ENCODE assay signal across 1 cellular context in the genomic region with DNA sequence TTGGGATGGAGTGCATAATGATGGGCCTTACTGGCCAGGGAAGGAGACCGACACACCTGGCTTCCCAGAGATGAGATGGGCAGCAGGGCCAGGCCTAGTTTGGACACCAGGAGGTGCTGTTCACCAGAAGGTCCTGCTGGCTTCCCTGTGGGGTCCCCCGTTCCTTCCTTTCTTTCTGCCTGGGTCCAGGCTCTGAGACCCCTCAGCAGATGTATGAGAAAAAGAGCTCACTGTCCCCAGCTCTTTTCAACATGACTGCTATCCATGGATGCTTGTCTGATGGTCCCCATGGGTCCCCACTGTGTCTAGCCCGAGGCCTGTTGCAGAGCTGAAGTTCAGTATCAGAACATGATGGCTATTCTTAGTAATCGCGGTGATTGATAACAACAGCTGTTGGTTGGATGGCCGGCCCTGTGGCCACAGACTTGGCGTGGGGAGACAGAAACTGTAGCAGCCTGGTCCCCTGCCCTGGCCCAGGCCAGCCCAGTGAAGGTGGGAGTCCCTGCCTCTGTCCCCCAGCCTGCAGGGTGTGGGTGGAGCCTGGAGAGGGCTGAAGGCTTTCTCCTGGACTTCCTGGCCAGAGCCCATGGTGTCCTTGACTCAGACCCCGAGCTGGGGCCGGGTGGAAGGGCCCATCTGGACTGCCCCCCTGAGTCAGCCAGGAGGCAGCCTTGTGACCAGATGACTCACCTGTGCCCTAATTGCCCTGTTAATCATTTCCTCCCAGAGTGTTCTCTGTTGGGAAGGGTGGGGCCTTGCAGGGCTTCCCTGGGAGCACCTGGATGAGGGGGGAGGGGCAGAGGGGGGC.
TF ChIP-seq lines count a peak whose summit lies in the region.

No MANE protein-coding gene starts in this region.

TF ChIP-seq in K562, 482 proteins besides CTCF, POLR2A, EP300 and RAD21 (continued from another document and continues in another):
- TF ChIP-seq, protein P1, sequence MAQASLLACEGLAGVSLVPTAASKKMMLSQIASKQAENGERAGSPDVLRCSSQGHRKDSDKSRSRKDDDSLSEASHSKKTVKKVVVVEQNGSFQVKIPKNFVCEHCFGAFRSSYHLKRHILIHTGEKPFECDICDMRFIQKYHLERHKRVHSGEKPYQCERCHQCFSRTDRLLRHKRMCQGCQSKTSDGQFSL (CRISPR knock-in tag; IDR thresholded peaks at IDR 0.05) = no peak
- TF ChIP-seq, protein P1 (tag; IDR thresholded peaks at IDR 0.05) = no peak
- TF ChIP-seq DMBX1 (CRISPR knock-in tag; IDR thresholded peaks at IDR 0.05; ENCODE audit: borderline replicate concordance) (no peak), LEF1 (IDR thresholded peaks at IDR 0.05) (no peak), POLR2H (tag; IDR thresholded peaks at IDR 0.05; ENCODE audit: low read depth) (no peak), CBFA2T2 (conservative IDR thresholded peaks at IDR 0.05) (peak; percentile 76), ZNF589 (CRISPR knock-in tag; IDR thresholded peaks at IDR 0.05; ENCODE audit: low read depth) (no peak), BCL6 (CRISPR knock-in tag; IDR thresholded peaks at IDR 0.05) (no peak), ZKSCAN8 (CRISPR knock-in tag; IDR thresholded peaks at IDR 0.05) (no peak), RBM34 (IDR thresholded peaks at IDR 0.05; ENCODE audit: borderline replicate concordance, insufficient read depth, low read length) (no peak), ZFP1 (CRISPR knock-in tag; IDR thresholded peaks at IDR 0.05) (no peak), TCFL5 (CRISPR knock-in tag; conservative IDR thresholded peaks at IDR 0.05) (no peak), PCBP2 (IDR thresholded peaks at IDR 0.05; ENCODE audit: low read depth, low read length, poor library complexity, severe bottlenecking) (no peak), ILK (tag; IDR thresholded peaks at IDR 0.05; ENCODE audit: borderline replicate concordance, low read depth) (no peak), SP1 (CRISPR knock-in tag; IDR thresholded peaks at IDR 0.05) (peak; percentile 71), SAFB2 (IDR thresholded peaks at IDR 0.05; ENCODE audit: borderline replicate concordance, low read depth, low read length, severe bottlenecking) (no peak), MAFK (IDR thresholded peaks at IDR 0.05; ENCODE audit: low read length) (no peak), SMAD4 (CRISPR knock-in tag; conservative IDR thresholded peaks at IDR 0.05) (0 out of 2 replicates have a peak, but pooled peaks have one; percentile 33), KHSRP (IDR thresholded peaks at IDR 0.05) (no peak), ZBTB8A (IDR thresholded peaks at IDR 0.05; ENCODE audit: partially characterized antibody) (no peak), ETV6 (IDR thresholded peaks at IDR 0.05; ENCODE audit: borderline replicate concordance in 1 of 2, low read depth in 2 of 2, low read length in 1 of 2) (no peak), ETV6 (CRISPR knock-in tag; IDR thresholded peaks at IDR 0.05; ENCODE audit: borderline replicate concordance) (no peak), MTA2 (IDR thresholded peaks at IDR 0.05; ENCODE audit: low read depth) (peak; percentile 17; the same call in 1 of the 2 replicates), NR2C2 (CRISPR knock-in tag; IDR thresholded peaks at IDR 0.05) (no peak), NR2C2 (tag; IDR thresholded peaks at IDR 0.05) (0 out of 2 replicates have a peak, but pooled peaks have one; percentile 15), ZNF124 (CRISPR knock-in tag; IDR thresholded peaks at IDR 0.05) (no peak), HSF4 (CRISPR knock-in tag; IDR thresholded peaks at IDR 0.05; ENCODE audit: borderline replicate concordance) (no peak), KAT2B (IDR thresholded peaks at IDR 0.05; ENCODE audit: low read depth, low read length) (no peak), CCNT2 (IDR thresholded peaks at IDR 0.05; ENCODE audit: borderline replicate concordance, extremely low read depth, insufficient read length, low read depth, low read length) (no peak), ZNF780A (CRISPR knock-in tag; IDR thresholded peaks at IDR 0.05) (no peak), ZSCAN32 (CRISPR knock-in tag; IDR thresholded peaks at IDR 0.05) (no peak), CTBP1 (IDR thresholded peaks at IDR 0.05; ENCODE audit: borderline replicate concordance) (peak; percentile 47; the same call in 1 of the 2 replicates), HDAC8 (tag; IDR thresholded peaks at IDR 0.05) (no peak), PHB2 (IDR thresholded peaks at IDR 0.05; ENCODE audit: low read depth) (no peak), HDAC6 (IDR thresholded peaks at IDR 0.05; ENCODE audit: low read depth, low read length) (no peak), JUNB (CRISPR knock-in tag; conservative IDR thresholded peaks at IDR 0.05) (no peak), ETV1 (tag; conservative IDR thresholded peaks at IDR 0.05; ENCODE audit: low read depth) (0 out of 2 replicates have a peak, but pooled peaks have one; percentile 14), TARDBP (IDR thresholded peaks at IDR 0.05) (no peak), CEBPB (tag; IDR thresholded peaks at IDR 0.05) (no peak), ZBED1 (IDR thresholded peaks at IDR 0.05) (no peak), NFE2L1 (tag; IDR thresholded peaks at IDR 0.05; ENCODE audit: borderline replicate concordance, low read depth) (no peak), CC2D1A (IDR thresholded peaks at IDR 0.05) (peak; percentile 92), SUPT5H (IDR thresholded peaks at IDR 0.05) (no peak), ZNF785 (CRISPR knock-in tag; IDR thresholded peaks at IDR 0.05) (no peak)
- TF ChIP-seq, protein P2, sequence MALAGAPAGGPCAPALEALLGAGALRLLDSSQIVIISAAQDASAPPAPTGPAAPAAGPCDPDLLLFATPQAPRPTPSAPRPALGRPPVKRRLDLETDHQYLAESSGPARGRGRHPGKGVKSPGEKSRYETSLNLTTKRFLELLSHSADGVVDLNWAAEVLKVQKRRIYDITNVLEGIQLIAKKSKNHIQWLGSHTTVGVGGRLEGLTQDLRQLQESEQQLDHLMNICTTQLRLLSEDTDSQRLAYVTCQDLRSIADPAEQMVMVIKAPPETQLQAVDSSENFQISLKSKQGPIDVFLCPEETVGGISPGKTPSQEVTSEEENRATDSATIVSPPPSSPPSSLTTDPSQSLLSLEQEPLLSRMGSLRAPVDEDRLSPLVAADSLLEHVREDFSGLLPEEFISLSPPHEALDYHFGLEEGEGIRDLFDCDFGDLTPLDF (CRISPR knock-in tag; IDR thresholded peaks at IDR 0.05) = no peak; the same call in 1 of the 2 replicates
- TF ChIP-seq, protein P3, sequence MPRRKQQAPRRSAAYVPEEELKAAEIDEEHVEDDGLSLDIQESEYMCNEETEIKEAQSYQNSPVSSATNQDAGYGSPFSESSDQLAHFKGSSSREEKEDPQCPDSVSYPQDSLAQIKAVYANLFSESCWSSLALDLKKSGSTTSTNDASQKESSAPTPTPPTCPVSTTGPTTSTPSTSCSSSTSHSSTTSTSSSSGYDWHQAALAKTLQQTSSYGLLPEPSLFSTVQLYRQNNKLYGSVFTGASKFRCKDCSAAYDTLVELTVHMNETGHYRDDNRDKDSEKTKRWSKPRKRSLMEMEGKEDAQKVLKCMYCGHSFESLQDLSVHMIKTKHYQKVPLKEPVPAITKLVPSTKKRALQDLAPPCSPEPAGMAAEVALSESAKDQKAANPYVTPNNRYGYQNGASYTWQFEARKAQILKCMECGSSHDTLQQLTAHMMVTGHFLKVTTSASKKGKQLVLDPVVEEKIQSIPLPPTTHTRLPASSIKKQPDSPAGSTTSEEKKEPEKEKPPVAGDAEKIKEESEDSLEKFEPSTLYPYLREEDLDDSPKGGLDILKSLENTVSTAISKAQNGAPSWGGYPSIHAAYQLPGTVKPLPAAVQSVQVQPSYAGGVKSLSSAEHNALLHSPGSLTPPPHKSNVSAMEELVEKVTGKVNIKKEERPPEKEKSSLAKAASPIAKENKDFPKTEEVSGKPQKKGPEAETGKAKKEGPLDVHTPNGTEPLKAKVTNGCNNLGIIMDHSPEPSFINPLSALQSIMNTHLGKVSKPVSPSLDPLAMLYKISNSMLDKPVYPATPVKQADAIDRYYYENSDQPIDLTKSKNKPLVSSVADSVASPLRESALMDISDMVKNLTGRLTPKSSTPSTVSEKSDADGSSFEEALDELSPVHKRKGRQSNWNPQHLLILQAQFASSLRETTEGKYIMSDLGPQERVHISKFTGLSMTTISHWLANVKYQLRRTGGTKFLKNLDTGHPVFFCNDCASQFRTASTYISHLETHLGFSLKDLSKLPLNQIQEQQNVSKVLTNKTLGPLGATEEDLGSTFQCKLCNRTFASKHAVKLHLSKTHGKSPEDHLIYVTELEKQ (CRISPR knock-in tag; IDR thresholded peaks at IDR 0.05) = no peak
- TF ChIP-seq, protein P4, sequence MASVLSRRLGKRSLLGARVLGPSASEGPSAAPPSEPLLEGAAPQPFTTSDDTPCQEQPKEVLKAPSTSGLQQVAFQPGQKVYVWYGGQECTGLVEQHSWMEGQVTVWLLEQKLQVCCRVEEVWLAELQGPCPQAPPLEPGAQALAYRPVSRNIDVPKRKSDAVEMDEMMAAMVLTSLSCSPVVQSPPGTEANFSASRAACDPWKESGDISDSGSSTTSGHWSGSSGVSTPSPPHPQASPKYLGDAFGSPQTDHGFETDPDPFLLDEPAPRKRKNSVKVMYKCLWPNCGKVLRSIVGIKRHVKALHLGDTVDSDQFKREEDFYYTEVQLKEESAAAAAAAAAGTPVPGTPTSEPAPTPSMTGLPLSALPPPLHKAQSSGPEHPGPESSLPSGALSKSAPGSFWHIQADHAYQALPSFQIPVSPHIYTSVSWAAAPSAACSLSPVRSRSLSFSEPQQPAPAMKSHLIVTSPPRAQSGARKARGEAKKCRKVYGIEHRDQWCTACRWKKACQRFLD (CRISPR knock-in tag; IDR thresholded peaks at IDR 0.05) = no peak
- TF ChIP-seq, protein P5, sequence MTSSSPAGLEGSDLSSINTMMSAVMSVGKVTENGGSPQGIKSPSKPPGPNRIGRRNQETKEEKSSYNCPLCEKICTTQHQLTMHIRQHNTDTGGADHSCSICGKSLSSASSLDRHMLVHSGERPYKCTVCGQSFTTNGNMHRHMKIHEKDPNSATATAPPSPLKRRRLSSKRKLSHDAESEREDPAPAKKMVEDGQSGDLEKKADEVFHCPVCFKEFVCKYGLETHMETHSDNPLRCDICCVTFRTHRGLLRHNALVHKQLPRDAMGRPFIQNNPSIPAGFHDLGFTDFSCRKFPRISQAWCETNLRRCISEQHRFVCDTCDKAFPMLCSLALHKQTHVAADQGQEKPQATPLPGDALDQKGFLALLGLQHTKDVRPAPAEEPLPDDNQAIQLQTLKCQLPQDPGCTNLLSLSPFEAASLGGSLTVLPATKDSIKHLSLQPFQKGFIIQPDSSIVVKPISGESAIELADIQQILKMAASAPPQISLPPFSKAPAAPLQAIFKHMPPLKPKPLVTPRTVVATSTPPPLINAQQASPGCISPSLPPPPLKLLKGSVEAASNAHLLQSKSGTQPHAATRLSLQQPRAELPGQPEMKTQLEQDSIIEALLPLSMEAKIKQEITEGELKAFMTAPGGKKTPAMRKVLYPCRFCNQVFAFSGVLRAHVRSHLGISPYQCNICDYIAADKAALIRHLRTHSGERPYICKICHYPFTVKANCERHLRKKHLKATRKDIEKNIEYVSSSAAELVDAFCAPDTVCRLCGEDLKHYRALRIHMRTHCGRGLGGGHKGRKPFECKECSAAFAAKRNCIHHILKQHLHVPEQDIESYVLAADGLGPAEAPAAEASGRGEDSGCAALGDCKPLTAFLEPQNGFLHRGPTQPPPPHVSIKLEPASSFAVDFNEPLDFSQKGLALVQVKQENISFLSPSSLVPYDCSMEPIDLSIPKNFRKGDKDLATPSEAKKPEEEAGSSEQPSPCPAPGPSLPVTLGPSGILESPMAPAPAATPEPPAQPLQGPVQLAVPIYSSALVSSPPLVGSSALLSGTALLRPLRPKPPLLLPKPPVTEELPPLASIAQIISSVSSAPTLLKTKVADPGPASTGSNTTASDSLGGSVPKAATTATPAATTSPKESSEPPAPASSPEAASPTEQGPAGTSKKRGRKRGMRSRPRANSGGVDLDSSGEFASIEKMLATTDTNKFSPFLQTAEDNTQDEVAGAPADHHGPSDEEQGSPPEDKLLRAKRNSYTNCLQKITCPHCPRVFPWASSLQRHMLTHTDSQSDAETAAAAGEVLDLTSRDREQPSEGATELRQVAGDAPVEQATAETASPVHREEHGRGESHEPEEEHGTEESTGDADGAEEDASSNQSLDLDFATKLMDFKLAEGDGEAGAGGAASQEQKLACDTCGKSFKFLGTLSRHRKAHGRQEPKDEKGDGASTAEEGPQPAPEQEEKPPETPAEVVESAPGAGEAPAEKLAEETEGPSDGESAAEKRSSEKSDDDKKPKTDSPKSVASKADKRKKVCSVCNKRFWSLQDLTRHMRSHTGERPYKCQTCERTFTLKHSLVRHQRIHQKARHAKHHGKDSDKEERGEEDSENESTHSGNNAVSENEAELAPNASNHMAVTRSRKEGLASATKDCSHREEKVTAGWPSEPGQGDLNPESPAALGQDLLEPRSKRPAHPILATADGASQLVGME (CRISPR knock-in tag; IDR thresholded peaks at IDR 0.05) = no peak
- TF ChIP-seq, protein P6, sequence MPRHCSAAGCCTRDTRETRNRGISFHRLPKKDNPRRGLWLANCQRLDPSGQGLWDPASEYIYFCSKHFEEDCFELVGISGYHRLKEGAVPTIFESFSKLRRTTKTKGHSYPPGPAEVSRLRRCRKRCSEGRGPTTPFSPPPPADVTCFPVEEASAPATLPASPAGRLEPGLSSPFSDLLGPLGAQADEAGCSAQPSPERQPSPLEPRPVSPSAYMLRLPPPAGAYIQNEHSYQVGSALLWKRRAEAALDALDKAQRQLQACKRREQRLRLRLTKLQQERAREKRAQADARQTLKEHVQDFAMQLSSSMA (CRISPR knock-in tag; IDR thresholded peaks at IDR 0.05) = no peak
- TF ChIP-seq, protein P7, sequence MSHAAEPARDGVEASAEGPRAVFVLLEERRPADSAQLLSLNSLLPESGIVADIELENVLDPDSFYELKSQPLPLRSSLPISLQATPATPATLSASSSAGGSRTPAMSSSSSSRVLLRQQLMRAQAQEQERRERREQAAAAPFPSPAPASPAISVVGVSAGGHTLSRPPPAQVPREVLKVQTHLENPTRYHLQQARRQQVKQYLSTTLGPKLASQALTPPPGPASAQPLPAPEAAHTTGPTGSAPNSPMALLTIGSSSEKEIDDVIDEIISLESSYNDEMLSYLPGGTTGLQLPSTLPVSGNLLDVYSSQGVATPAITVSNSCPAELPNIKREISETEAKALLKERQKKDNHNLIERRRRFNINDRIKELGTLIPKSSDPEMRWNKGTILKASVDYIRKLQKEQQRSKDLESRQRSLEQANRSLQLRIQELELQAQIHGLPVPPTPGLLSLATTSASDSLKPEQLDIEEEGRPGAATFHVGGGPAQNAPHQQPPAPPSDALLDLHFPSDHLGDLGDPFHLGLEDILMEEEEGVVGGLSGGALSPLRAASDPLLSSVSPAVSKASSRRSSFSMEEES (CRISPR knock-in tag; IDR thresholded peaks at IDR 0.05) = no peak
- TF ChIP-seq, protein P8, sequence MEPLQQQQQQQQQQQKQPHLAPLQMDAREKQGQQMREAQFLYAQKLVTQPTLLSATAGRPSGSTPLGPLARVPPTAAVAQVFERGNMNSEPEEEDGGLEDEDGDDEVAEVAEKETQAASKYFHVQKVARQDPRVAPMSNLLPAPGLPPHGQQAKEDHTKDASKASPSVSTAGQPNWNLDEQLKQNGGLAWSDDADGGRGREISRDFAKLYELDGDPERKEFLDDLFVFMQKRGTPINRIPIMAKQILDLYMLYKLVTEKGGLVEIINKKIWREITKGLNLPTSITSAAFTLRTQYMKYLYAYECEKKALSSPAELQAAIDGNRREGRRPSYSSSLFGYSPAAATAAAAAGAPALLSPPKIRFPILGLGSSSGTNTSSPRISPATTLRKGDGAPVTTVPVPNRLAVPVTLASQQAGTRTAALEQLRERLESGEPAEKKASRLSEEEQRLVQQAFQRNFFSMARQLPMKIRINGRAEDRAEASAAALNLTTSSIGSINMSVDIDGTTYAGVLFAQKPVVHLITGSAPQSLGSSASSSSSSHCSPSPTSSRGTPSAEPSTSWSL (CRISPR knock-in tag; IDR thresholded peaks at IDR 0.05; ENCODE audit: borderline replicate concordance) = no peak
